8 cellular contexts compared by ENCODE assay signal in genomic region chr15:65792130-65792987, GRCh38. TPM values are rescaled to one million over a fixed set of nuclear protein-coding genes. Genes with fewer than 3 reads are reported as not detected.
DNase-seq lines count a peak whose midpoint lies in the region; ATAC-seq, FAIRE-seq and TF ChIP-seq lines count a peak whose summit lies in the region.

DENND4A (minus strand) TSS chr15:65792293; CDS start chr15:65756450, 35,843 bp downstream.

- TF ChIP-seq POLR2A in GM12892 (IDR thresholded peaks at IDR 0.05; ENCODE audit: low read depth, low read length), result no peak

- DNase-seq in GM12892 (ENCODE audit: insufficient read length) (peak; percentile 66), NCI-H146 (lab: John Stamatoyannopoulos, UW) (peak; percentile 96), T-helper 1 cell (peak; percentile 97 to 99 (median 97)), amniotic epithelial cell (ENCODE audit: low read depth) (peak; percentile 98), heart right ventricle (peak; percentile 98), posterior vena cava (ENCODE audit: low spot score) (peak; percentile 99), upper lobe of right lung (peak; percentile 99)

- FAIRE-seq in GM12892 (lab: Jason Lieb, UNC), result peak; percentile 98

- intact Hi-C loops in heart right ventricle (cut with DNase I) (loop anchor here in 6 of 10 donors (1.0 to 5.0 kb wide), 5 partner anchors 40 to 76 kb away; partner anchors contain the start of gene RAB11A (in 4 of the 6)), posterior vena cava (cut with DNase I) (no loop called here), upper lobe of right lung (cut with DNase I) (no loop called here)

- 0 to 1% methylated on average over 61 to 63 of the region's 63 CpGs for WGBS in heart right ventricle, 2 donors

- H3K4me1 ChIP-seq in heart right ventricle (peaks cover 0 to 57% (median 23%) of the 10 kb centered on the region in 9 donors), upper lobe of right lung (peaks cover 27% of the 10 kb centered on the region)

- H3K27ac ChIP-seq in heart right ventricle (peak within 1 kb of the TSS; percentile 85 to 99 (median 96)), upper lobe of right lung (peak within 1 kb of the TSS; percentile 97)

- H3K4me3 ChIP-seq in heart right ventricle, result peak within 1 kb of the TSS; percentile 73 to 97 (median 92)
- peak within 1 kb of the TSS; percentile 77 for H3K4me3 ChIP-seq in upper lobe of right lung

- H3K27me3 ChIP-seq in heart right ventricle (no peaks in the 10 kb centered on the region), upper lobe of right lung (no peaks in the 10 kb centered on the region)

- H3K36me3 ChIP-seq in heart right ventricle (no peaks in the 10 kb centered on the region), upper lobe of right lung (no peaks in the 10 kb centered on the region)

- ATAC-seq in HG02852 (IDR thresholded peaks at IDR 0.05; ENCODE audit: unreplicated experiment) (peak; percentile 72), heart right ventricle (peak; percentile 95 to 99 (median 98)), upper lobe of right lung (peak; percentile 98)

- TF ChIP-seq CTCF in heart right ventricle (IDR thresholded peaks at IDR 0.05), result no peak
- TF ChIP-seq CTCF in upper lobe of right lung (IDR thresholded peaks at IDR 0.05), result no peak

- H3K9me3 ChIP-seq in heart right ventricle (no peaks in the 10 kb centered on the region), upper lobe of right lung (no peaks in the 10 kb centered on the region)

RNA-seq across cellular contexts. Expression of gene DENND4A, which starts in this region (rescaled TPM):
- 38.8 TPM for polyA plus RNA-seq in GM12892 (2012; ENCODE audit: missing spikeins)
- total RNA-seq in heart right ventricle (10 to 100 TPM; 12.4 to 23.8 (median 16.9) TPM), posterior vena cava (10 to 100 TPM; 28.6 to 30.1 TPM), upper lobe of right lung (32.5 TPM)
- 1 to 10 TPM; 3.2 to 5.0 TPM for polyA plus RNA-seq in heart right ventricle

Comparison
In these comparisons a context has a peak if more than half of its experiments do, and no peak if none do; other contexts are left out.
1. Peak in every context shown above with its lines: DNase-seq, ATAC-seq, H3K4me3 ChIP-seq and H3K27ac ChIP-seq.
2. intact Hi-C loops: an anchor here in heart right ventricle (1.0 to 5.0 kb wide); none called in posterior vena cava and upper lobe of right lung.